In the genomic region with DNA sequence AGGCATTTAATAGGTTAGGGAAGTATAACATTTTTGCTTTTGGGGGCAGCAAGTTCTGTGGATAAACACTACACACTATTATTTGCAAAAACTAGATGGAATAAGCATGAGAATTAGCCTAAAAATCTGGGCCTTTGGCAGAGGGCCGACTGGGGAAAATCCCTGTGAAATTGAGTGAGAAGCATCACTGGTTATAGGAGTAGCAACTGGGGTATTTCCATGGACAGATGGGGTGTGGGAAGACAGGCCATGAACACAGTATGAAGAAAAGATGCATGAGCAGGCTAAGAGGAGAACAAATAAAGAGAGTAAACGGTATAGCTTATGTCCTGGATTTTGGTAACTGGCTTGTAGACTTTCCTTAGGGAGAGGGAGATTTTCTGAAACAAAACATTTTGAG, we compare ENCODE assay signal across 15 cellular contexts. TPM values are rescaled to one million over a fixed set of nuclear protein-coding genes. Genes with fewer than 3 reads are reported as not detected.
A peak's percentile ranks its signal among the peaks of the same experiment; 100 is the strongest.
DNase-seq lines count a peak whose midpoint lies in the region; ATAC-seq, FAIRE-seq and TF ChIP-seq lines count a peak whose summit lies in the region.
"Had no signal": no experiment of that assay in that cellular context is flagged by ENCODE, and none has a peak within 500 bp of the region (broad histone marks: within the 10 kb centered on the region; RNA-seq: fewer than 3 reads in every experiment).

No MANE protein-coding gene starts in this region.

- H3K9ac ChIP-seq in mesenchymal stem cell (ENCODE audit: low read length), result no peak overlapping the region
- H3K9ac ChIP-seq in colonic mucosa (ENCODE audit: low read depth in 2 of 2, low read length in 2 of 2), result no peak overlapping the region

- no peak overlapping the region for H3K14ac ChIP-seq in mesenchymal stem cell (ENCODE audit: low read length in 2 of 2)

- no peak overlapping the region for H3K4ac ChIP-seq in mesenchymal stem cell (ENCODE audit: low read depth in 1 of 2, low read length in 2 of 2)

- H4K91ac ChIP-seq in mesenchymal stem cell (ENCODE audit: low read length), result no peak overlapping the region

- H3K36me3 ChIP-seq in mesenchymal stem cell (ENCODE audit: control insufficient read depth in 1 of 2, insufficient read depth in 2 of 2, low read depth in 1 of 2, low read length in 2 of 2), result peaks cover 18 to 73% of the 10 kb centered on the region in 2 experiments
- peaks cover 7 to 18% of the 10 kb centered on the region in 2 donors for H3K36me3 ChIP-seq in thyroid gland
- H3K36me3 ChIP-seq in colonic mucosa, result no peaks in the 10 kb centered on the region

- peak overlapping the region; percentile 75 for H2AK5ac ChIP-seq in mesenchymal stem cell (ENCODE audit: low read length, severe bottlenecking)

- H3K4me3 ChIP-seq in mesenchymal stem cell (ENCODE audit: insufficient read depth in 1 of 2, low read depth in 1 of 2, low read length in 2 of 2) (no peak overlapping the region), thyroid gland (replicated peaks in 1 of 3) (no peak overlapping the region), colonic mucosa (no peak overlapping the region)

- no peak overlapping the region for H3K18ac ChIP-seq in mesenchymal stem cell (ENCODE audit: low read depth in 1 of 2, low read length in 2 of 2)

- H2BK5ac ChIP-seq in mesenchymal stem cell (ENCODE audit: low read depth, low read length, poor library complexity, severe bottlenecking), result no peak overlapping the region

- no peaks in the 10 kb centered on the region for H3K9me3 Mint-ChIP-seq in activated naive CD4-positive, alpha-beta T cell treated with anti-CD3 and anti-CD28 coated beads, Interleukin-2, amount 50 U/mL, for 24 hours
- H3K9me3 Mint-ChIP-seq: activated naive CD4-positive, alpha-beta T cell treated with anti-CD3 and anti-CD28 coated beads for 36 hours had no signal

- H3K27ac Mint-ChIP-seq in activated naive CD4-positive, alpha-beta T cell treated with anti-CD3 and anti-CD28 coated beads, Interleukin-2, amount 50 U/mL, for 24 hours, result peak overlapping the region; percentile 39
- H3K27ac Mint-ChIP-seq: activated naive CD4-positive, alpha-beta T cell treated with anti-CD3 and anti-CD28 coated beads for 36 hours had no signal

- WGBS in mesenchymal stem cell, result 97% methylated on average over 2 of the region's 2 CpGs
- WGBS in thyroid gland, 2 donors, result 74 to 77% methylated on average over 2 of the region's 2 CpGs

- no peak for FAIRE-seq in H54 (lab: Jason Lieb, UNC)
- FAIRE-seq: A204.1, islet of Langerhans had no signal

- H3K4me1 ChIP-seq in mesenchymal stem cell (ENCODE audit: control insufficient read depth, insufficient read depth, low read depth, low read length) (peaks cover 2% of the 10 kb centered on the region), thyroid gland (peaks cover 14 to 16% of the 10 kb centered on the region in 2 donors), colonic mucosa (no peaks in the 10 kb centered on the region)

- no peak overlapping the region for H2AFZ ChIP-seq in mesenchymal stem cell (ENCODE audit: low read depth, low read length)

- H3K4me1 Mint-ChIP-seq in activated naive CD4-positive, alpha-beta T cell treated with anti-CD3 and anti-CD28 coated beads, Interleukin-2, amount 50 U/mL, for 24 hours, result no peaks in the 10 kb centered on the region

- TF ChIP-seq CTCF in thyroid gland (IDR thresholded peaks at IDR 0.05) (no peak), colonic mucosa (IDR thresholded peaks at IDR 0.05) (no peak)

- no peak overlapping the region for H2BK120ac ChIP-seq in mesenchymal stem cell (ENCODE audit: low read depth, low read length)

- H2BK12ac ChIP-seq in mesenchymal stem cell (ENCODE audit: low read length in 2 of 2), result no peak overlapping the region

- no peak overlapping the region for H4K8ac ChIP-seq in mesenchymal stem cell (ENCODE audit: low read length)

- no peaks in the 10 kb centered on the region for H3K9me3 ChIP-seq in mesenchymal stem cell (ENCODE audit: control insufficient read depth, low read length)
- no peaks in the 10 kb centered on the region for H3K9me3 ChIP-seq in thyroid gland
- H3K9me3 ChIP-seq in colonic mucosa, result no peaks in the 10 kb centered on the region

- no peak overlapping the region for H2BK15ac ChIP-seq in mesenchymal stem cell (ENCODE audit: low read depth, poor library complexity, severe bottlenecking)

- H3K4me2 ChIP-seq in mesenchymal stem cell (ENCODE audit: low read length, poor library complexity, severe bottlenecking), result no peak overlapping the region

- H3K36me3 Mint-ChIP-seq in activated naive CD4-positive, alpha-beta T cell treated with anti-CD3 and anti-CD28 coated beads, Interleukin-2, amount 50 U/mL, for 24 hours, result peaks cover 8% of the 10 kb centered on the region

- intact Hi-C loops in thyroid gland (cut with DNase I), result no loop called here
- intact Hi-C loops in colonic mucosa (cut with DNase I), result no loop called here
- intact Hi-C loops in Right ventricle myocardium superior (cut with DNase I), result no loop called here

- peak overlapping the region; percentile 89 for H3K27ac ChIP-seq in mesenchymal stem cell (ENCODE audit: low read length, poor library complexity, severe bottlenecking)
- H3K27ac ChIP-seq in thyroid gland, result peak overlapping the region; percentile 79 to 95 (median 86)
- no peak overlapping the region for H3K27ac ChIP-seq in colonic mucosa

- no peak overlapping the region for H3K4me3 Mint-ChIP-seq in activated naive CD4-positive, alpha-beta T cell treated with anti-CD3 and anti-CD28 coated beads, Interleukin-2, amount 50 U/mL, for 24 hours
- H3K4me3 Mint-ChIP-seq: activated naive CD4-positive, alpha-beta T cell treated with anti-CD3 and anti-CD28 coated beads for 36 hours had no signal

- no peak overlapping the region for H3K23ac ChIP-seq in mesenchymal stem cell (ENCODE audit: low read length in 2 of 2)

- H3K79me1 ChIP-seq in mesenchymal stem cell (replicated peaks; ENCODE audit: low read length, poor library complexity, severe bottlenecking), result peaks cover 17% of the 10 kb centered on the region

- DNase-seq in activated naive CD4-positive, alpha-beta T cell (lab: John Stamatoyannopoulos, UW), result no peak
- DNase-seq in astrocyte of the hippocampus (ENCODE audit: low read depth, low spot score), result peak; percentile 13
- no peak for DNase-seq in mesenchymal stem cell
- DNase-seq in thyroid gland, result no peak
- no peak for DNase-seq in colonic mucosa
- no peak for DNase-seq in Right ventricle myocardium superior
- DNase-seq in H54 (ENCODE audit: insufficient read length, low spot score), result no peak
- DNase-seq: activated naive CD4-positive, alpha-beta T cell treated with anti-CD3 and anti-CD28 coated beads for 36 hours; DMS 273 treated with DMSO at 0.1 percent for 48 hours; foreskin melanocyte; NCI-H1092 treated with DMSO at 0.1 percent for 48 hours; NCI-H526 had no signal

- no peak for ATAC-seq in Right ventricle myocardium superior (ENCODE audit: poor library complexity)

- no peaks in the 10 kb centered on the region for H3K27me3 Mint-ChIP-seq in activated naive CD4-positive, alpha-beta T cell treated with anti-CD3 and anti-CD28 coated beads, Interleukin-2, amount 50 U/mL, for 24 hours

- no peak for TF ChIP-seq POLR2A in thyroid gland (IDR thresholded peaks at IDR 0.05)
- TF ChIP-seq POLR2A in H54 (IDR thresholded peaks at IDR 0.05; ENCODE audit: low read depth, low read length), result no peak

- H3K27me3 ChIP-seq in mesenchymal stem cell (ENCODE audit: control insufficient read depth in 1 of 2, insufficient read depth in 1 of 2, low read length in 2 of 2), result no peaks in the 10 kb centered on the region
- H3K27me3 ChIP-seq in thyroid gland, result no peaks in the 10 kb centered on the region
- H3K27me3 ChIP-seq in colonic mucosa, result no peaks in the 10 kb centered on the region

RNA-seq across cellular contexts. Expression of a gene that starts 32.9 kb away (rescaled TPM):
- polyA plus RNA-seq in mesenchymal stem cell (2013, experiment 1 of 2), result 0.10 TPM
- polyA plus RNA-seq in mesenchymal stem cell (2013, experiment 2 of 2), result 0.08 TPM
- total RNA-seq in thyroid gland, result 1 to 10 TPM in 1 of 4 donors, under 1 TPM in 3; 0.54 to 1.8 (median 0.68) TPM
- under 1 TPM; 0.66 to 0.74 TPM for total RNA-seq in colonic mucosa
- total RNA-seq in Right ventricle myocardium superior, result 0.22 TPM
